ENCODE assay signal across 1 cellular context in the genomic region with DNA sequence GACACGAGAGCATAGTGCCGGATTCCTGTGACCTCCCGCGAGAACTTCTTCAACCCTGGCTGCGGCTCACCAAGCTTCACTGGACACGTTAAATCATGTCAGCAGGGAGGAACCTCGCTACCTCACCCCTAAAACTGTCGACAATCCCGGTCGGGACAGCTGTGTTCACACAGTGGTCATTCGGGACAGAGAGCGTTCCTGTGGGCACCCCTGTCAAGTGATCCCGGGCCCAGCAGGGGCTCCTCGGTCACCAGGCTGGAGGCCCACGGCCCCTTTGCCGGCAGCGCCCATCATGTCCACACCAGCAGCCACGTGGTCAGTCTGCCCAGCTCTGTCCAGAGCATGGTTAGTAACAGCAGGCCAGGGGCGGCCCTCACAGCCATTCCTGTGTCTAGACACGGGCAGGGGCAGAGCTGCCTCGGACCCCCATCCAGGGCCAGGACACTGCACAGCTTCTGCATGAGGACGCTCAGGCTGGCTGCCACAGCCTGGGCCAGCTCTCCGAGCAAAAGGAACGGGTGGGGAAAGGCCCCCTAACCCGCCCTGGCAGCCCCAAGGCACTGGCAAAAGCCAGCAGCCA.
TF ChIP-seq lines count a peak whose summit lies in the region.

No MANE protein-coding gene starts in this region.

TF ChIP-seq in IMR-90, 13 proteins besides CTCF, POLR2A, EP300 and RAD21:
- TF ChIP-seq CEBPB (IDR thresholded peaks at IDR 0.05; ENCODE audit: low read depth, low read length), result no peak
- no peak for TF ChIP-seq FOS (IDR thresholded peaks at IDR 0.05; ENCODE audit: low read depth, low read length)
- TF ChIP-seq RCOR1 (IDR thresholded peaks at IDR 0.05; ENCODE audit: insufficient replicate concordance, low read length), result no peak
- TF ChIP-seq MAFK (IDR thresholded peaks at IDR 0.05; ENCODE audit: low read depth, low read length), result no peak
- no peak for TF ChIP-seq SMC3 (IDR thresholded peaks at IDR 0.05; ENCODE audit: low read depth, low read length)
- TF ChIP-seq CHD1 (IDR thresholded peaks at IDR 0.05; ENCODE audit: low read depth, low read length), result no peak
- no peak for TF ChIP-seq MAZ (IDR thresholded peaks at IDR 0.05; ENCODE audit: borderline replicate concordance, low read depth, low read length)
- TF ChIP-seq, protein P1, sequence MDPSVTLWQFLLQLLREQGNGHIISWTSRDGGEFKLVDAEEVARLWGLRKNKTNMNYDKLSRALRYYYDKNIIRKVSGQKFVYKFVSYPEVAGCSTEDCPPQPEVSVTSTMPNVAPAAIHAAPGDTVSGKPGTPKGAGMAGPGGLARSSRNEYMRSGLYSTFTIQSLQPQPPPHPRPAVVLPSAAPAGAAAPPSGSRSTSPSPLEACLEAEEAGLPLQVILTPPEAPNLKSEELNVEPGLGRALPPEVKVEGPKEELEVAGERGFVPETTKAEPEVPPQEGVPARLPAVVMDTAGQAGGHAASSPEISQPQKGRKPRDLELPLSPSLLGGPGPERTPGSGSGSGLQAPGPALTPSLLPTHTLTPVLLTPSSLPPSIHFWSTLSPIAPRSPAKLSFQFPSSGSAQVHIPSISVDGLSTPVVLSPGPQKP (IDR thresholded peaks at IDR 0.05; ENCODE audit: borderline replicate concordance, low read depth, low read length), result no peak
- TF ChIP-seq BHLHE40 (IDR thresholded peaks at IDR 0.05; ENCODE audit: low read depth, low read length), result no peak
- TF ChIP-seq RFX5 (IDR thresholded peaks at IDR 0.05; ENCODE audit: low read depth, low read length), result no peak
- no peak for TF ChIP-seq NFE2L2 (IDR thresholded peaks at IDR 0.05; ENCODE audit: low read depth, low read length)
- TF ChIP-seq, protein P2, sequence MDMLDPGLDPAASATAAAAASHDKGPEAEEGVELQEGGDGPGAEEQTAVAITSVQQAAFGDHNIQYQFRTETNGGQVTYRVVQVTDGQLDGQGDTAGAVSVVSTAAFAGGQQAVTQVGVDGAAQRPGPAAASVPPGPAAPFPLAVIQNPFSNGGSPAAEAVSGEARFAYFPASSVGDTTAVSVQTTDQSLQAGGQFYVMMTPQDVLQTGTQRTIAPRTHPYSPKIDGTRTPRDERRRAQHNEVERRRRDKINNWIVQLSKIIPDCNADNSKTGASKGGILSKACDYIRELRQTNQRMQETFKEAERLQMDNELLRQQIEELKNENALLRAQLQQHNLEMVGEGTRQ (IDR thresholded peaks at IDR 0.05; ENCODE audit: low read depth, low read length), result no peak
- no peak for TF ChIP-seq MXI1 (IDR thresholded peaks at IDR 0.05; ENCODE audit: borderline replicate concordance, low read depth, low read length)
